24 cellular contexts compared by ENCODE assay signal in genomic region chr17:47170710-47171109, GRCh38. TPM values are rescaled to one million over a fixed set of nuclear protein-coding genes. Genes with fewer than 3 reads are reported as not detected.
DNase-seq lines count a peak whose midpoint lies in the region; ATAC-seq, FAIRE-seq and TF ChIP-seq lines count a peak whose summit lies in the region.
"Had no signal": no experiment of that assay in that cellular context is flagged by ENCODE, and none has a peak within 500 bp of the region (broad histone marks: within the 10 kb centered on the region; RNA-seq: fewer than 3 reads in every experiment).

No MANE protein-coding gene starts in this region.

- FAIRE-seq in frontal cortex (lab: Jason Lieb, UNC): no peak
- FAIRE-seq: A549, GM12892, GM18507 had no signal

- H3K79me1 ChIP-seq in mesenchymal stem cell (replicated peaks; ENCODE audit: low read length, poor library complexity, severe bottlenecking): peaks cover 7% of the 10 kb centered on the region

- DNase-seq in cardiac muscle cell (ENCODE audit: low read depth in 1 of 2, low spot score in 1 of 2) (no peak), right atrium auricular region (ENCODE audit: low spot score) (no peak), T-helper 17 cell (no peak), uterus (no peak), mesenchymal stem cell (no peak), frontal cortex (ENCODE audit: low spot score in 2 of 2) (no peak)
- DNase-seq in central memory CD8-positive, alpha-beta T cell (ENCODE audit: low spot score in 2 of 2): no peak
- no peak for DNase-seq in stimulated activated effector memory CD8-positive, alpha-beta T cell treated with anti-CD3 and anti-CD28 coated beads, Interleukin-12 subunit alpha, Interleukin-12 subunit beta, amount 100 ng/mL, for 72 hours (ENCODE audit: low spot score in 2 of 2)
- DNase-seq: AML-193; CD4-positive, alpha-beta memory T cell; DMS153; DMS79; GDM1; IMR-90 had no signal

- no peak overlapping the region for H3K9ac ChIP-seq in mesenchymal stem cell (ENCODE audit: low read length)
- H3K9ac ChIP-seq: BLaER1 had no signal

- H3K4me1 Mint-ChIP-seq in T-helper 17 cell: peaks cover 8% of the 10 kb centered on the region
- peaks cover 33% of the 10 kb centered on the region for H3K4me1 Mint-ChIP-seq in central memory CD8-positive, alpha-beta T cell
- H3K4me1 Mint-ChIP-seq in stimulated activated effector memory CD8-positive, alpha-beta T cell treated with anti-CD3 and anti-CD28 coated beads, Interleukin-12 subunit alpha, Interleukin-12 subunit beta, amount 100 ng/mL, for 72 hours: peaks cover 19% of the 10 kb centered on the region

- H2BK120ac ChIP-seq in mesenchymal stem cell (ENCODE audit: low read depth, low read length): no peak overlapping the region

- H2AFZ ChIP-seq in mesenchymal stem cell (ENCODE audit: low read depth, low read length): no peak overlapping the region

- peak overlapping the region; percentile 29 for H3K27ac Mint-ChIP-seq in T-helper 17 cell
- H3K27ac Mint-ChIP-seq in central memory CD8-positive, alpha-beta T cell (ENCODE audit: low read depth): peak overlapping the region; percentile 42
- H3K27ac Mint-ChIP-seq in stimulated activated effector memory CD8-positive, alpha-beta T cell treated with anti-CD3 and anti-CD28 coated beads, Interleukin-12 subunit alpha, Interleukin-12 subunit beta, amount 100 ng/mL, for 72 hours: peak overlapping the region; percentile 60

- WGBS in mesenchymal stem cell: 100% methylated on average over 4 of the region's 4 CpGs

- no peak overlapping the region for H3K4me3 Mint-ChIP-seq in T-helper 17 cell
- H3K4me3 Mint-ChIP-seq in central memory CD8-positive, alpha-beta T cell: no peak overlapping the region
- no peak overlapping the region for H3K4me3 Mint-ChIP-seq in stimulated activated effector memory CD8-positive, alpha-beta T cell treated with anti-CD3 and anti-CD28 coated beads, Interleukin-12 subunit alpha, Interleukin-12 subunit beta, amount 100 ng/mL, for 72 hours
- H3K4me3 Mint-ChIP-seq: CD14-positive monocyte; CD4-positive, alpha-beta memory T cell had no signal

- H3K36me3 Mint-ChIP-seq in T-helper 17 cell (ENCODE audit: low read depth): peaks cover 4% of the 10 kb centered on the region
- peaks cover 19% of the 10 kb centered on the region for H3K36me3 Mint-ChIP-seq in central memory CD8-positive, alpha-beta T cell (ENCODE audit: insufficient read depth)
- H3K36me3 Mint-ChIP-seq in stimulated activated effector memory CD8-positive, alpha-beta T cell treated with anti-CD3 and anti-CD28 coated beads, Interleukin-12 subunit alpha, Interleukin-12 subunit beta, amount 100 ng/mL, for 72 hours: peaks cover 79% of the 10 kb centered on the region

- intact Hi-C loops in uterus (cut with DNase I; ENCODE audit: low total_unique reads): no loop called here

- no peak overlapping the region for H3K14ac ChIP-seq in mesenchymal stem cell (ENCODE audit: low read length in 2 of 2)

- no peak overlapping the region for H2BK5ac ChIP-seq in mesenchymal stem cell (ENCODE audit: low read depth, low read length, poor library complexity, severe bottlenecking)

- no peak overlapping the region for H2BK15ac ChIP-seq in mesenchymal stem cell (ENCODE audit: low read depth, poor library complexity, severe bottlenecking)

- no peak overlapping the region for H2AK5ac ChIP-seq in mesenchymal stem cell (ENCODE audit: low read length, severe bottlenecking)

- H3K4me1 ChIP-seq in cardiac muscle cell (ENCODE audit: low read depth) (peaks cover 12% of the 10 kb centered on the region), right atrium auricular region (peaks cover 0 to 18% of the 10 kb centered on the region in 2 donors), uterus (peaks cover 0 to 7% of the 10 kb centered on the region in 2 donors), mesenchymal stem cell (ENCODE audit: control insufficient read depth, insufficient read depth, low read depth, low read length) (peaks cover 2% of the 10 kb centered on the region)
- H3K4me1 ChIP-seq: A549 had no signal

- H3K9me3 ChIP-seq in cardiac muscle cell (ENCODE audit: low read depth) (no peaks in the 10 kb centered on the region), right atrium auricular region (no peaks in the 10 kb centered on the region), T-helper 17 cell (ENCODE audit: control insufficient read depth, low read length, poor library complexity, severe bottlenecking) (no peaks in the 10 kb centered on the region), uterus (no peaks in the 10 kb centered on the region), mesenchymal stem cell (ENCODE audit: control insufficient read depth, low read length) (no peaks in the 10 kb centered on the region)
- H3K9me3 ChIP-seq: A549, HAP-1 had no signal

- no peak overlapping the region for H4K8ac ChIP-seq in mesenchymal stem cell (ENCODE audit: low read length)

- H3K9me3 Mint-ChIP-seq in central memory CD8-positive, alpha-beta T cell: no peaks in the 10 kb centered on the region
- no peaks in the 10 kb centered on the region for H3K9me3 Mint-ChIP-seq in stimulated activated effector memory CD8-positive, alpha-beta T cell treated with anti-CD3 and anti-CD28 coated beads, Interleukin-12 subunit alpha, Interleukin-12 subunit beta, amount 100 ng/mL, for 72 hours
- H3K9me3 Mint-ChIP-seq: CD4-positive, alpha-beta memory T cell had no signal

- H3K27ac ChIP-seq in cardiac muscle cell: peak overlapping the region; percentile 5
- no peak overlapping the region for H3K27ac ChIP-seq in right atrium auricular region
- H3K27ac ChIP-seq in uterus: no peak overlapping the region
- H3K27ac ChIP-seq in mesenchymal stem cell (ENCODE audit: low read length, poor library complexity, severe bottlenecking): no peak overlapping the region
- H3K27ac ChIP-seq: 22Rv1, A549, BLaER1, HL-60 had no signal

- no peak for ATAC-seq in T-helper 17 cell
- ATAC-seq in central memory CD8-positive, alpha-beta T cell (replicated peaks; ENCODE audit: extremely low read depth, poor library complexity, severe bottlenecking): no peak
- no peak for ATAC-seq in stimulated activated effector memory CD8-positive, alpha-beta T cell treated with anti-CD3 and anti-CD28 coated beads, Interleukin-12 subunit alpha, Interleukin-12 subunit beta, amount 100 ng/mL, for 72 hours
- ATAC-seq: A549 had no signal

- H3K18ac ChIP-seq in mesenchymal stem cell (ENCODE audit: low read depth in 1 of 2, low read length in 2 of 2): no peak overlapping the region

- H3K4me2 ChIP-seq in mesenchymal stem cell (ENCODE audit: low read length, poor library complexity, severe bottlenecking): no peak overlapping the region
- H3K4me2 ChIP-seq: A549, BLaER1 had no signal

- H3K27me3 ChIP-seq in cardiac muscle cell (no peaks in the 10 kb centered on the region), right atrium auricular region (no peaks in the 10 kb centered on the region), uterus (no peaks in the 10 kb centered on the region), mesenchymal stem cell (ENCODE audit: control insufficient read depth in 1 of 2, insufficient read depth in 1 of 2, low read length in 2 of 2) (no peaks in the 10 kb centered on the region)
- H3K27me3 ChIP-seq: BLaER1 had no signal

- no peak overlapping the region for H3K23ac ChIP-seq in mesenchymal stem cell (ENCODE audit: low read length in 2 of 2)

- no peak for TF ChIP-seq CTCF in cardiac muscle cell (IDR thresholded peaks at IDR 0.05; ENCODE audit: low read depth, low read length)
- TF ChIP-seq CTCF in right atrium auricular region (IDR thresholded peaks at IDR 0.05): no peak
- TF ChIP-seq CTCF in uterus (IDR thresholded peaks at IDR 0.05): no peak

- TF ChIP-seq POLR2A in uterus (IDR thresholded peaks at IDR 0.05): no peak

- H3K36me3 ChIP-seq in cardiac muscle cell (peaks cover 8% of the 10 kb centered on the region), right atrium auricular region (peaks cover 34% of the 10 kb centered on the region), uterus (no peaks in the 10 kb centered on the region), mesenchymal stem cell (ENCODE audit: control insufficient read depth in 1 of 2, insufficient read depth in 2 of 2, low read depth in 1 of 2, low read length in 2 of 2) (peaks cover 23 to 93% of the 10 kb centered on the region in 2 experiments)

- no peak overlapping the region for H3K4ac ChIP-seq in mesenchymal stem cell (ENCODE audit: low read depth in 1 of 2, low read length in 2 of 2)

- no peaks in the 10 kb centered on the region for H3K27me3 Mint-ChIP-seq in T-helper 17 cell
- no peaks in the 10 kb centered on the region for H3K27me3 Mint-ChIP-seq in central memory CD8-positive, alpha-beta T cell
- H3K27me3 Mint-ChIP-seq: CD4-positive, alpha-beta memory T cell had no signal

- H4K91ac ChIP-seq in mesenchymal stem cell (ENCODE audit: low read length): no peak overlapping the region

- H2BK12ac ChIP-seq in mesenchymal stem cell (ENCODE audit: low read length in 2 of 2): no peak overlapping the region

- H3K4me3 ChIP-seq in cardiac muscle cell (no peak overlapping the region), right atrium auricular region (no peak overlapping the region), uterus (no peak overlapping the region), mesenchymal stem cell (ENCODE audit: insufficient read depth in 1 of 2, low read depth in 1 of 2, low read length in 2 of 2) (no peak overlapping the region)
- H3K4me3 ChIP-seq: A549, BLaER1, HAP-1 had no signal

RNA-seq across cellular contexts. Expression of gene CDC27, which starts 18.4 kb away (rescaled TPM):
- total RNA-seq in cardiac muscle cell (54.5 and 85.4 TPM in 2 replicates), right atrium auricular region (10 to 100 TPM; 39.3 to 46.6 TPM), T-helper 17 cell (10 to 100 TPM; 50.1 to 61.6 TPM), uterus (100 to 1,000 TPM in 3 of 4 donors, 10 to 100 TPM in 1; 87.1 to 129 (median 108) TPM), frontal cortex (153 TPM)
- polyA plus RNA-seq in cardiac muscle cell: 52.9 and 68.8 TPM in 2 replicates
- polyA plus RNA-seq in mesenchymal stem cell (2013, experiment 1 of 2): 59.1 TPM
- 61.1 TPM for polyA plus RNA-seq in mesenchymal stem cell (2013, experiment 2 of 2)

RNA-seq across cellular contexts. Expression of gene MYL4, which starts 38.4 kb away (rescaled TPM):
- total RNA-seq in cardiac muscle cell: 2,925 and 5,217 TPM in 2 replicates
- 3,500 and 5,148 TPM in 2 replicates for polyA plus RNA-seq in cardiac muscle cell
- total RNA-seq in right atrium auricular region: 1,000 to 10,000 TPM; 3,895 to 5,829 TPM
- total RNA-seq in T-helper 17 cell: not detected
- 1 to 10 TPM in 1 of 4 donors, not detected in 3; 3.2 TPM for total RNA-seq in uterus
- polyA plus RNA-seq in mesenchymal stem cell (2013, experiment 1 of 2): 0.22 TPM
- 0.14 TPM for polyA plus RNA-seq in mesenchymal stem cell (2013, experiment 2 of 2)
- total RNA-seq in frontal cortex: 4.1 TPM
- total RNA-seq: CD4-positive, alpha-beta memory T cell; Daoy; HT1080; IMR-90 had no signal
- polyA plus RNA-seq: A549; CD14-positive monocyte; CD4-positive, alpha-beta memory T cell; IMR-90 had no signal

Comparison
In these comparisons a context has a peak if more than half of its experiments do, and no peak if none do; other contexts are left out.
1. RNA of gene MYL4, which starts 38.4 kb away (total RNA-seq): 3,895 to 5,829 TPM in right atrium auricular region and 2,925 to 5,217 TPM in cardiac muscle cell; 4.1 TPM in frontal cortex (single experiment), 3.2 TPM in uterus and not detected in T-helper 17 cell; every median in the first group is over 100 times any median in the second.
2. Peak in every context shown above with its lines, with median percentiles within 50 percentile points of each other: H3K27ac Mint-ChIP-seq.